8 cellular contexts compared by ENCODE assay signal in the genomic region with DNA sequence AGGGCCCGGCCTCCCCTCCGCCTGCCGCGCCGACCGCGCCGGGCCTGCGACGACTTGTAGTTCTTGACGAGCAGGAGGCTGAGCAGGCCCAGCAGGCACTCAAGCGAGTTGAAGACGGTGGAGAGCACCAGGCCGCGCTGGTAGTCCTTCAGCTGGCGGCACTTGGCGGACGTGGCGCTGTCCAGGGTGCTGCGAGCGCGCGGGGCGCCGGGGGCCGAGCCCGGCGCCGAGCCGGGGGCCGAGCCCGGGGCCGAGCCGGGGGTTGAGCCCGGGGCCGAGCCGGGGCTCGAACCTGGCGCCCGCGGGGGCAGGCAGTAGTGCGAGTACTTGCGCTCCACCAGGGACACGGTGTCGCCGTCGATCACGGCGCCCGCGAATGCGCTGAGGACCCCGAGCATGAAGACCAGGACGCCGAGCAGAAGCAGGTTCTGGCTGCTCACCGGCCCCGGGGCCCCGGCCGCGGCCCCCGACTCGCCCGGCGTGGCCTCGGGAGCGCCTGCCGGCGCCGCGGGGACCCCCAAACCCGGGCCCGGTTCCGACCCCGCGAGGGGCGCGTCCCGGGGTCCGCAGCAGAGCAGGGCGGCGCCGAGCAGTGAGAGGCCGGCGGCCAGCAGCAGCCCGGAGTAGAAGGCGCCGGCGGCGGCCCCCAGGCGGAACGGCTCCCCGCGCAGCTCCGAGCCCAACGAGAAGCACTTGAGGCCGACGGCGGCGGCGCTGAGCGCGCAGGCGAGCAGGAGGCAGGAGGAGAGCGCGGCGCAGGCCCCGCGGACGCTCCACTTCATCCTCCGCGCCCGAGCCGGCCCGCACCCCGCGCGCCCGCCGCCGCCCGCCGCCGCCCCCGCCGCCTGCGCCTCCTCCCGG. TPM values are rescaled to one million over a fixed set of nuclear protein-coding genes. Genes with fewer than 3 reads are reported as not detected.
DNase-seq lines count a peak whose midpoint lies in the region; FAIRE-seq and TF ChIP-seq lines count a peak whose summit lies in the region.

No MANE protein-coding gene starts in this region.

- in situ Hi-C loops in KBM-7 (cut with MboI; ENCODE audit: low pct_unique_long_range_greater_than_20kb, low sequenced_read_pairs) = no loop called here

- no peak overlapping the region for H2AFZ ChIP-seq in neural cell (ENCODE audit: low read depth, low read length)

- H3K9me3 ChIP-seq in esophagus muscularis mucosa (no peaks in the 10 kb centered on the region), neural cell (ENCODE audit: low read length) (peaks cover 10% of the 10 kb centered on the region)

- H3F3A ChIP-seq in neural cell (ENCODE audit: insufficient read depth, low read length, poor library complexity, severe bottlenecking) = peaks cover 2% of the 10 kb centered on the region

- TF ChIP-seq CTCF in esophagus muscularis mucosa (IDR thresholded peaks at IDR 0.05) = no peak
- no peak for TF ChIP-seq CTCF in neural cell (IDR thresholded peaks at IDR 0.05; ENCODE audit: poor library complexity, severe bottlenecking)

- H3K27ac ChIP-seq in esophagus muscularis mucosa (replicated peaks in 1 of 4) (no peak overlapping the region), neural cell (ENCODE audit: low read length) (peak overlapping the region; percentile 52)

- H3K9me2 ChIP-seq in neural cell (ENCODE audit: insufficient read depth, low read length) = no peaks in the 10 kb centered on the region

- H3K79me2 ChIP-seq in neural cell (replicated peaks; ENCODE audit: insufficient read depth, low read length) = no peaks in the 10 kb centered on the region

- TF ChIP-seq EP300 in esophagus muscularis mucosa (IDR thresholded peaks at IDR 0.05) (no peak), neural cell (conservative IDR thresholded peaks at IDR 0.05; ENCODE audit: poor library complexity, severe bottlenecking) (no peak)

- WGBS in esophagus muscularis mucosa = 3% methylated on average over 12 of the region's 127 CpGs

- no peaks in the 10 kb centered on the region for H4K20me1 ChIP-seq in neural cell (ENCODE audit: insufficient read depth)

- TF ChIP-seq RAD21 in neural cell (conservative IDR thresholded peaks at IDR 0.05) = no peak

- H3K36me3 ChIP-seq in esophagus muscularis mucosa = no peaks in the 10 kb centered on the region
- peaks cover 5% of the 10 kb centered on the region for H3K36me3 ChIP-seq in neural cell (ENCODE audit: insufficient read depth, low read length)

- H3K4me3 ChIP-seq in esophagus muscularis mucosa = peak overlapping the region; percentile 22 to 35 (median 27)
- H3K4me3 ChIP-seq in neural cell (ENCODE audit: low read length) = peak overlapping the region; percentile 68

- no peak for FAIRE-seq in RCC 7860 (lab: Jason Lieb, UNC)

- H3K9ac ChIP-seq in neural cell (ENCODE audit: low read length) = peak overlapping the region; percentile 75

- H3K27me3 ChIP-seq in esophagus muscularis mucosa = peaks cover 0 to 95% (median 49%) of the 10 kb centered on the region in 4 donors
- peaks cover 49% of the 10 kb centered on the region for H3K27me3 ChIP-seq in neural cell (ENCODE audit: insufficient read depth, low read depth, low read length)

- DNase-seq in DMS53 treated with DMSO at 0.1 percent for 48 hours (lab: John Stamatoyannopoulos, UW; ENCODE audit: unreplicated experiment) (peak; percentile 46), KBM-7 (peak; percentile 16), esophagus muscularis mucosa (ENCODE audit: extremely low spot score) (no peak), NCI-H226 (no peak), SK-N-DZ (ENCODE audit: low spot score) (no peak), SIG-M5 treated with dmso at 0.1 percent for 504 hours (lab: John Stamatoyannopoulos, UW; ENCODE audit: unreplicated experiment) (no peak), RCC 7860 (ENCODE audit: low spot score) (no peak)

- no peak for TF ChIP-seq POLR2A in esophagus muscularis mucosa (IDR thresholded peaks at IDR 0.05; ENCODE audit: low read depth)

- H3K4me1 ChIP-seq in esophagus muscularis mucosa = peaks cover 7 to 35% (median 32%) of the 10 kb centered on the region in 4 donors

- intact Hi-C loops in esophagus muscularis mucosa (cut with DNase I) = no loop called here

- no peak overlapping the region for H3K4me2 ChIP-seq in neural cell (ENCODE audit: low read length)

TF ChIP-seq in neural cell, 6 proteins besides CTCF, POLR2A, EP300 and RAD21:
- peak; percentile 17 for TF ChIP-seq SMC3 (conservative IDR thresholded peaks at IDR 0.05; ENCODE audit: poor library complexity)
- TF ChIP-seq POLR2AphosphoS5 (IDR thresholded peaks at IDR 0.05) = peak; percentile 21
- TF ChIP-seq, protein P1, sequence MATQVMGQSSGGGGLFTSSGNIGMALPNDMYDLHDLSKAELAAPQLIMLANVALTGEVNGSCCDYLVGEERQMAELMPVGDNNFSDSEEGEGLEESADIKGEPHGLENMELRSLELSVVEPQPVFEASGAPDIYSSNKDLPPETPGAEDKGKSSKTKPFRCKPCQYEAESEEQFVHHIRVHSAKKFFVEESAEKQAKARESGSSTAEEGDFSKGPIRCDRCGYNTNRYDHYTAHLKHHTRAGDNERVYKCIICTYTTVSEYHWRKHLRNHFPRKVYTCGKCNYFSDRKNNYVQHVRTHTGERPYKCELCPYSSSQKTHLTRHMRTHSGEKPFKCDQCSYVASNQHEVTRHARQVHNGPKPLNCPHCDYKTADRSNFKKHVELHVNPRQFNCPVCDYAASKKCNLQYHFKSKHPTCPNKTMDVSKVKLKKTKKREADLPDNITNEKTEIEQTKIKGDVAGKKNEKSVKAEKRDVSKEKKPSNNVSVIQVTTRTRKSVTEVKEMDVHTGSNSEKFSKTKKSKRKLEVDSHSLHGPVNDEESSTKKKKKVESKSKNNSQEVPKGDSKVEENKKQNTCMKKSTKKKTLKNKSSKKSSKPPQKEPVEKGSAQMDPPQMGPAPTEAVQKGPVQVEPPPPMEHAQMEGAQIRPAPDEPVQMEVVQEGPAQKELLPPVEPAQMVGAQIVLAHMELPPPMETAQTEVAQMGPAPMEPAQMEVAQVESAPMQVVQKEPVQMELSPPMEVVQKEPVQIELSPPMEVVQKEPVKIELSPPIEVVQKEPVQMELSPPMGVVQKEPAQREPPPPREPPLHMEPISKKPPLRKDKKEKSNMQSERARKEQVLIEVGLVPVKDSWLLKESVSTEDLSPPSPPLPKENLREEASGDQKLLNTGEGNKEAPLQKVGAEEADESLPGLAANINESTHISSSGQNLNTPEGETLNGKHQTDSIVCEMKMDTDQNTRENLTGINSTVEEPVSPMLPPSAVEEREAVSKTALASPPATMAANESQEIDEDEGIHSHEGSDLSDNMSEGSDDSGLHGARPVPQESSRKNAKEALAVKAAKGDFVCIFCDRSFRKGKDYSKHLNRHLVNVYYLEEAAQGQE (IDR thresholded peaks at IDR 0.05; ENCODE audit: borderline replicate concordance) = no peak
- TF ChIP-seq TAF1 (IDR thresholded peaks at IDR 0.05; ENCODE audit: low read depth) = no peak
- no peak for TF ChIP-seq EZH2 (IDR thresholded peaks at IDR 0.05; ENCODE audit: borderline replicate concordance, insufficient read depth, low read length, poor library complexity, severe bottlenecking)
- peak; percentile 48 for TF ChIP-seq MXI1 (conservative IDR thresholded peaks at IDR 0.05; ENCODE audit: poor library complexity, severe bottlenecking)

RNA-seq across cellular contexts. Expression of a gene that starts 0.6 kb away (rescaled TPM):
- total RNA-seq in esophagus muscularis mucosa = under 1 TPM in 2 of 4 donors, not detected in 2; 0.19 to 0.34 TPM
- polyA plus RNA-seq in neural cell = 16.0 and 20.4 TPM in 2 replicates
- 20.7 and 21.4 TPM in 2 replicates for polyA minus RNA-seq in neural cell
- 6.6 and 11.4 TPM in 2 replicates for polyA plus RNA-seq in SK-N-DZ (2014; cell fraction: cytosol; rRNA removed)
- polyA plus RNA-seq in SK-N-DZ (2014; cell fraction: nucleus; rRNA removed) = 17.7 and 24.2 TPM in 2 replicates

RNA-seq across cellular contexts. Expression of a gene that starts 49.9 kb away (rescaled TPM):
- total RNA-seq in esophagus muscularis mucosa = 1 to 10 TPM; 2.2 to 5.8 (median 4.4) TPM
- 3.2 and 6.1 TPM in 2 replicates for polyA plus RNA-seq in neural cell
- 0.24 and 1.3 TPM in 2 replicates for polyA minus RNA-seq in neural cell
- polyA plus RNA-seq in SK-N-DZ (2014; cell fraction: cytosol; rRNA removed) = 3.5 and 7.5 TPM in 2 replicates
- 1.8 and 9.4 TPM in 2 replicates for polyA plus RNA-seq in SK-N-DZ (2014; cell fraction: nucleus; rRNA removed)

Comparison
In these comparisons a context has a peak if more than half of its experiments do, and no peak if none do; other contexts are left out.
1. DNase-seq: peak in DMS53 treated with DMSO at 0.1 percent for 48 hours (single experiment) and KBM-7 (single experiment); none in esophagus muscularis mucosa (single experiment), NCI-H226 (single experiment), SK-N-DZ (single experiment), SIG-M5 treated with dmso at 0.1 percent for 504 hours (single experiment) and RCC 7860 (single experiment).